8 cellular contexts compared by ENCODE assay signal in the genomic region with DNA sequence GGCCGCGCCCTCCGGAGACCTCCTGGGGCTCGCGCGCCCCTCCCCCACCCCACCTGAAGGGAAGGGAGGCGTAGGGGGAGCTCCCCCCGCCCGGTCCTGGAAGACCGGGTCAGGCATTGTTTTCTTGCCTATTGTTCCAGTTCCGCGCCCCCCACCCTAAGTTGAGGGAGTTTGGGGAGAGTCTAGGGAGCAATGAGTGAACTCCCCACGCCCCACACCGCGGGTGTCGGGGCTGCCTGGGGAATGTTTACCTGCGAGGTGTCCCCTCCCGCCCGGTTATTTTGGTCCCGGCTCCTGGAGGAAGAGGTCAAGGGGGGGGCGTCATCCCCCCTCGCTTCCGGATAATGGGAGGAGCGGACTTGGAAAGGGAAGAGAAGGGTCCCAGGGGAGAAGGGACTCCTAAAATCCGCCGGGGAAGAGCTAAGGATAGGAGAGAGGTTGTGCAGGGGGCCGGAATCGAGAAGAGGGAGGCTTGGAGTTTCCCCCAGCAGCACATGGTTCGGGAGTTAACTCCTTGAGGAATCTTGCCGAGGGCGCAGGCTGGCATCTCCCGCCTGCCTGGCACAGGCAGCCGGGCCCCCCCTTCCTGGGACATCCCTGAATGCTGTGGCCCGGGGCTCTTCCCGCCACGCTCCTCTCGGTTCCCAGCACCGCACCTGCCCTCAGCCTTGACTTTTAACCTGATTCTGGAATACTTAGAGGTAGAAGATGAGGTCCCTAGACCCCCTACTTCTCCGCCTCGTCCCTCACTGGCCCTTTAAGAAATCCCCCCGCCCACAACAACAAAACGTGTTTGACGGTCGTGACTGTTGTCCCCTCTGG. TPM values are rescaled to one million over a fixed set of nuclear protein-coding genes. Genes with fewer than 3 reads are reported as not detected.
DNase-seq lines count a peak whose midpoint lies in the region; FAIRE-seq and TF ChIP-seq lines count a peak whose summit lies in the region.

No MANE protein-coding gene starts in this region.

- DNase-seq in AG04449 (ENCODE audit: low read depth, low spot score) (no peak), HFF-Myc (ENCODE audit: extremely low read depth, low read depth) (no peak), SK-N-DZ (ENCODE audit: low spot score) (peak; percentile 71), bronchial epithelial cell (ENCODE audit: low read depth) (no peak), islet precursor cell (peak; percentile 76), NCI-H1694 (lab: John Stamatoyannopoulos, UW) (no peak), SIG-M5 treated with dmso at 0.1 percent for 504 hours (lab: John Stamatoyannopoulos, UW; ENCODE audit: unreplicated experiment) (no peak)
- peak; percentile 58 to 59 for DNase-seq in stimulated activated CD4-positive, alpha-beta T cell treated with anti-CD3 and anti-CD28 coated beads, Interleukin-2, amount 100 ng/mL, for 24 hours

- CTCF ChIA-PET in AG04449 (lab: Yijun Ruan, JAX) = interaction anchor here (1.4 to 3.4 kb wide), 2 partner anchors 29 kb away, joined by 4 to 16 read pairs; no protein-coding TSS in a partner anchor

- H3K4me3 ChIP-seq in AG04449 (ENCODE audit: low read depth, low read length) (peak overlapping the region; percentile 76), HFF-Myc (replicated peaks; ENCODE audit: low read depth, low read length) (peak overlapping the region; percentile 86), bronchial epithelial cell (ENCODE audit: low read depth, low read length) (peak overlapping the region; percentile 62)

- TF ChIP-seq CTCF in AG04449 (IDR thresholded peaks at IDR 0.05; ENCODE audit: insufficient read depth, low read length, missing control alignments) (no peak), HFF-Myc (IDR thresholded peaks at IDR 0.05; ENCODE audit: low read depth, low read length, missing control alignments) (no peak), bronchial epithelial cell (IDR thresholded peaks at IDR 0.05; ENCODE audit: insufficient read depth, low read length, severe bottlenecking) (no peak)

- peaks cover 5% of the 10 kb centered on the region for H3K36me3 ChIP-seq in bronchial epithelial cell (ENCODE audit: control insufficient read depth, insufficient read depth, low read length)

- no peak for FAIRE-seq in bronchial epithelial cell (lab: Jason Lieb, UNC)

- POLR2A ChIA-PET in AG04449 (lab: Yijun Ruan, JAX) = interaction anchor here (1.4 kb wide), 1 partner anchor 22 kb away, joined by 3 read pairs; no protein-coding TSS in a partner anchor

- no peaks in the 10 kb centered on the region for H3K27me3 ChIP-seq in bronchial epithelial cell (ENCODE audit: control insufficient read depth, insufficient read depth, low read length)

RNA-seq across cellular contexts. Expression of a gene that starts 0.9 kb away (rescaled TPM):
- polyA plus RNA-seq in SK-N-DZ (2014; cell fraction: cytosol; rRNA removed) = 24.7 and 25.6 TPM in 2 replicates
- polyA plus RNA-seq in SK-N-DZ (2014; cell fraction: nucleus; rRNA removed) = 88.4 and 109 TPM in 2 replicates
- total RNA-seq in bronchial epithelial cell = 10.8 and 14.2 TPM in 2 replicates

RNA-seq across cellular contexts. Expression of a gene that starts 24.1 kb away (rescaled TPM):
- polyA plus RNA-seq in SK-N-DZ (2014; cell fraction: cytosol; rRNA removed) = 4.1 and 5.9 TPM in 2 replicates
- polyA plus RNA-seq in SK-N-DZ (2014; cell fraction: nucleus; rRNA removed) = 5.0 TPM in 2 replicates
- 2.9 and 4.4 TPM in 2 replicates for total RNA-seq in bronchial epithelial cell

RNA-seq across cellular contexts. Expression of a gene that starts 31.3 kb away (rescaled TPM):
- polyA plus RNA-seq in SK-N-DZ (2014; cell fraction: cytosol; rRNA removed) = 9.4 and 13.4 TPM in 2 replicates
- polyA plus RNA-seq in SK-N-DZ (2014; cell fraction: nucleus; rRNA removed) = 5.7 and 9.4 TPM in 2 replicates
- total RNA-seq in bronchial epithelial cell = 2.4 and 4.2 TPM in 2 replicates

RNA-seq across cellular contexts. Expression of a gene that starts 42.1 kb away (rescaled TPM):
- polyA plus RNA-seq in SK-N-DZ (2014; cell fraction: cytosol; rRNA removed) = 13.8 and 15.0 TPM in 2 replicates
- 16.6 and 33.3 TPM in 2 replicates for polyA plus RNA-seq in SK-N-DZ (2014; cell fraction: nucleus; rRNA removed)
- 1.1 and 2.3 TPM in 2 replicates for total RNA-seq in bronchial epithelial cell

RNA-seq across cellular contexts. Expression of a gene that starts 46.5 kb away (rescaled TPM):
- polyA plus RNA-seq in SK-N-DZ (2014; cell fraction: cytosol; rRNA removed) = 569 and 605 TPM in 2 replicates
- polyA plus RNA-seq in SK-N-DZ (2014; cell fraction: nucleus; rRNA removed) = 236 and 352 TPM in 2 replicates
- 273 and 288 TPM in 2 replicates for total RNA-seq in bronchial epithelial cell

Comparison
In these comparisons a context has a peak if more than half of its experiments do, and no peak if none do; other contexts are left out.
1. DNase-seq: peak in SK-N-DZ (single experiment), islet precursor cell (single experiment) and stimulated activated CD4-positive, alpha-beta T cell treated with anti-CD3 and anti-CD28 coated beads, Interleukin-2, amount 100 ng/mL, for 24 hours (2 of 2); none in AG04449 (single experiment), HFF-Myc (single experiment), bronchial epithelial cell (single experiment), NCI-H1694 (single experiment) and SIG-M5 treated with dmso at 0.1 percent for 504 hours (single experiment).
2. Peak in every context shown above with its lines, with median percentiles within 50 percentile points of each other: H3K4me3 ChIP-seq.